In genomic region chr3:160180581-160181216, GRCh38 we compare ENCODE assay signal across 10 cellular contexts. TPM values are rescaled to one million over a fixed set of nuclear protein-coding genes. Genes with fewer than 3 reads are reported as not detected.
A peak's percentile ranks its signal among the peaks of the same experiment; 100 is the strongest.
DNase-seq lines count a peak whose midpoint lies in the region; FAIRE-seq and TF ChIP-seq lines count a peak whose summit lies in the region.
"Had no signal": no experiment of that assay in that cellular context is flagged by ENCODE, and none has a peak within 500 bp of the region (broad histone marks: within the 10 kb centered on the region; RNA-seq: fewer than 3 reads in every experiment).

No MANE protein-coding gene starts in this region.

- CTCF ChIA-PET in GM10248 (lab: Yijun Ruan, JAX): no interaction called here

- no peaks in the 10 kb centered on the region for H4K20me1 ChIP-seq in fibroblast of lung (ENCODE audit: control insufficient read depth, extremely low read depth, insufficient read depth, low read length)

- H3K9ac ChIP-seq in fibroblast of lung (ENCODE audit: insufficient read depth, low read length): no peak overlapping the region

- H3K4me2 ChIP-seq in fibroblast of lung (ENCODE audit: extremely low read depth, insufficient read depth, low read length): peak overlapping the region; percentile 51

- H3K9me3 ChIP-seq in fibroblast of lung (ENCODE audit: control insufficient read depth, insufficient read depth, low read depth, low read length): no peaks in the 10 kb centered on the region

- POLR2A ChIA-PET in GM10248 (lab: Yijun Ruan, JAX): no interaction called here

- no peak for TF ChIP-seq CTCF in GM10266 (IDR thresholded peaks at IDR 0.05; ENCODE audit: control insufficient read depth, insufficient read depth, low read depth, missing control alignments)
- TF ChIP-seq CTCF in fibroblast of lung (conservative IDR thresholded peaks at IDR 0.05 in 1 of 2, IDR thresholded peaks at IDR 0.05 in 1 of 2; ENCODE audit: low read depth in 1 of 2, low read length in 2 of 2): no peak
- TF ChIP-seq CTCF in GM10248 (IDR thresholded peaks at IDR 0.05; ENCODE audit: control extremely low read depth, extremely low read depth, low read depth, missing control alignments): no peak

- H3K4me1 ChIP-seq in fibroblast of lung (ENCODE audit: control insufficient read depth, extremely low read depth, insufficient read depth, low read length): no peaks in the 10 kb centered on the region

- H3K4me3 ChIP-seq in fibroblast of lung (replicated peaks in 1 of 4; ENCODE audit: control extremely low read depth in 1 of 4, insufficient read depth in 1 of 4, low read depth in 3 of 4, low read length in 4 of 4): peak overlapping the region in 1 of 4 experiments; percentile 4
- no peak overlapping the region for H3K4me3 ChIP-seq in skeletal muscle cell (ENCODE audit: low read depth, low read length)

- no peaks in the 10 kb centered on the region for H3K36me3 ChIP-seq in fibroblast of lung (ENCODE audit: control insufficient read depth, insufficient read depth, low read length)

- H3K79me2 ChIP-seq in fibroblast of lung (ENCODE audit: control insufficient read depth, insufficient read depth, low read length): no peaks in the 10 kb centered on the region

- no peaks in the 10 kb centered on the region for H3K27me3 ChIP-seq in fibroblast of lung (ENCODE audit: control insufficient read depth, insufficient read depth, low read length)

- H2AFZ ChIP-seq in fibroblast of lung (ENCODE audit: low read length): peak overlapping the region; percentile 6

- H3K27ac ChIP-seq in fibroblast of lung (ENCODE audit: insufficient read depth, low read length): no peak overlapping the region

- no peak for FAIRE-seq in urothelium cell line (lab: Jason Lieb, UNC)

- peak; percentile 42 for DNase-seq in GM10266 (ENCODE audit: extremely low spot score)
- peak; percentile 78 for DNase-seq in NCI-H82 (lab: John Stamatoyannopoulos, UW)
- DNase-seq in fibroblast of lung (ENCODE audit: low read depth in 2 of 2): peak; percentile 34 to 83
- peak; percentile 53 for DNase-seq in skeletal muscle cell (ENCODE audit: low read depth)
- DNase-seq in urothelium cell line (ENCODE audit: low spot score): no peak
- no peak for DNase-seq in GM10248 (ENCODE audit: extremely low spot score)
- no peak for DNase-seq in NCI-H2227 (lab: John Stamatoyannopoulos, UW; ENCODE audit: unreplicated experiment)
- DNase-seq in RKO (ENCODE audit: low spot score): no peak
- DNase-seq: activated CD4-positive, alpha-beta T cell treated with anti-CD3 and anti-CD28 coated beads for 36 hours had no signal

RNA-seq across cellular contexts. Expression of gene C3orf80, which starts 44.5 kb away (rescaled TPM):
- total RNA-seq in fibroblast of lung: 0.26 and 0.33 TPM in 2 replicates
- polyA plus RNA-seq in fibroblast of lung: 0.02 and 0.08 TPM in 2 replicates
- 0.06 and 0.07 TPM in 2 replicates for polyA plus RNA-seq in fibroblast of lung (2012)
- not detected in 2 replicates for polyA minus RNA-seq in fibroblast of lung (ENCODE audit: low replicate concordance)
- total RNA-seq: skeletal muscle tissue had no signal

Comparison
In these comparisons a context has a peak if more than half of its experiments do, and no peak if none do; other contexts are left out.
1. DNase-seq: peak in GM10266 (single experiment), NCI-H82 (single experiment), fibroblast of lung (2 of 2) and skeletal muscle cell (single experiment); none in urothelium cell line (single experiment), GM10248 (single experiment), NCI-H2227 (single experiment) and RKO (single experiment).